13 cellular contexts compared by ENCODE assay signal in the genomic region with DNA sequence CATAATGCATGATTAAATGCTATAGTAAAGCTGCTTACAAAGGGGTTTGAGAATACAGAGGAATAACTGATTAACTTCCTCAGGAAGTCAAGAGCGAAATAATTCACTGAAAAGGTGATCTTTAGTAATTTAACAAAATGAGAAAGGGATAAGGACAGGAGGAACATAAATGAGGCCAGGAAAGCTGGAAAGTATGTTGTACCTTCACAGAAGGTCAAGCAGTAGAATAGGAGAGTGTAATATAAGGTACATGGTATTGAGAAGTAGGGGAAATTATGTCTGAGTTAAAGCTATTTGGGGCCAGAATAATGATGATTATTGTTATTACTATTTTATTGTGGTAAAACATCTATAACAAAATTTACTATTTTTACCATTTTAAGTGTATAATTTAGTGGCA.
"Had no signal": no experiment of that assay in that cellular context is flagged by ENCODE, and none has a peak within 500 bp of the region (broad histone marks: within the 10 kb centered on the region; RNA-seq: fewer than 3 reads in every experiment).

No MANE protein-coding gene starts in this region.

- DNase-seq: activated CD4-positive, alpha-beta T cell treated with anti-CD3 and anti-CD28 coated beads, Interleukin-2, amount 10 ng/mL, durations not matched to agents 7 days and 5 days; glutamatergic neuron; immature natural killer cell; left colon; nucleus accumbens; right cardiac atrium; SK-N-SH; stimulated activated naive CD4-positive, alpha-beta T cell treated with Interleukin-2 at 50 U/mL for 16 hours; testis; upper lobe of right lung had no signal

- H3K27me3 Mint-ChIP-seq: activated CD4-positive, alpha-beta T cell treated with anti-CD3 and anti-CD28 coated beads, Interleukin-2, amount 10 ng/mL, durations not matched to agents 7 days and 5 days; naive thymus-derived CD4-positive, alpha-beta T cell had no signal

- H3K27ac Mint-ChIP-seq: activated CD4-positive, alpha-beta T cell treated with anti-CD3 and anti-CD28 coated beads, Interleukin-2, amount 10 ng/mL, durations not matched to agents 7 days and 5 days had no signal

- ATAC-seq: naive thymus-derived CD4-positive, alpha-beta T cell; right cardiac atrium; upper lobe of right lung had no signal

- H3K9me3 ChIP-seq: esophagus muscularis mucosa, SK-N-SH, testis, upper lobe of right lung had no signal

- FAIRE-seq: astrocyte had no signal

- H3K4me3 Mint-ChIP-seq: activated CD4-positive, alpha-beta T cell treated with anti-CD3 and anti-CD28 coated beads, Interleukin-2, amount 10 ng/mL, durations not matched to agents 7 days and 5 days; immature natural killer cell; naive thymus-derived CD4-positive, alpha-beta T cell had no signal

- H3K9me3 Mint-ChIP-seq: activated CD4-positive, alpha-beta T cell treated with anti-CD3 and anti-CD28 coated beads, Interleukin-2, amount 10 ng/mL, durations not matched to agents 7 days and 5 days; immature natural killer cell had no signal
